Comparison of ENCODE assay signal across 35 cellular contexts in the genomic region with DNA sequence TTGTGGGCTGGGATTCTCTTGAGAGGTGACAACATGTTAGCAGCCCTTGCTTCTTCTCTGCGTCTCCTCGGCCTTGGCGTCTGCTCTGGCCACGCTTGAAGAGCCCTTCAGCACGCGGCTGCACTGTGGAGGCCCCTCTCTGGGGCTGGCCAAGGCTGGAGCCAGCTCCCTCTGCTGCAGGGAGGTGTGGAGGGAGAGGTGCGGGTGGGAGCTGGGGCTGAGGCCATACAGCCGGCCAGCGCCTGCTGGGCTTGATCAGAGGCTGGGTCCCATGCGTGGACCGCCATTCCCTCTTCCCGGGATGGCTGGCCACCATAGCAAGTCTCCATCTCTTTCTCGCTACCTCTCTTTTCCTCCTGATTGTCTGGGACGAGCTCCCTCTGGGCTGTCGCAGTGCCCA.
"Had no signal": no experiment of that assay in that cellular context is flagged by ENCODE, and none has a peak within 500 bp of the region (broad histone marks: within the 10 kb centered on the region; RNA-seq: fewer than 3 reads in every experiment).

No MANE protein-coding gene starts in this region.

- H3K27ac ChIP-seq: KMS-11 had no signal

- H3K9ac ChIP-seq: KMS-11 had no signal

- H3K4me2 ChIP-seq: KMS-11 had no signal

- H3K4me3 ChIP-seq: MG63 had no signal

- H3K27me3 ChIP-seq: MG63 had no signal

- DNase-seq: Karpas-422, Kasumi-1, KBM-7, KG1, MG63, MM.1S, MV-4-11, NCI-H1048, NCI-H1092, NCI-H1092 treated with DMSO at 0.1 percent for 48 hours, NCI-H1105, NCI-H1105 treated with DMSO at 0.1 percent for 48 hours, NCI-H1417, NCI-H1417 treated with DMSO at 0.1 percent for 48 hours, NCI-H1436, NCI-H1436 treated with DMSO at 0.1 percent for 48 hours, NCI-H146, NCI-H1694, NCI-H1694 treated with DMSO at 0.1 percent for 48 hours, NCI-H187, NCI-H187 treated with DMSO at 0.1 percent for 48 hours, NCI-H1930, NCI-H2029, NCI-H2029 treated with DMSO at 0.1 percent for 48 hours, NCI-H2081, NCI-H2081 treated with DMSO at 0.1 percent for 48 hours, NCI-H2107, NCI-H2171, NCI-H2171 treated with DMSO at 0.1 percent for 48 hours, NCI-H2227 treated with DMSO at 0.1 percent for 48 hours, NCI-H226, NCI-H345, NCI-H446, NCI-H446 treated with DMSO at 0.1 percent for 48 hours had no signal

- H3K36me3 ChIP-seq: MG63 had no signal

- H3K9me3 ChIP-seq: MG63 had no signal
